ENCODE assay signal across 20 cellular contexts in the genomic region with DNA sequence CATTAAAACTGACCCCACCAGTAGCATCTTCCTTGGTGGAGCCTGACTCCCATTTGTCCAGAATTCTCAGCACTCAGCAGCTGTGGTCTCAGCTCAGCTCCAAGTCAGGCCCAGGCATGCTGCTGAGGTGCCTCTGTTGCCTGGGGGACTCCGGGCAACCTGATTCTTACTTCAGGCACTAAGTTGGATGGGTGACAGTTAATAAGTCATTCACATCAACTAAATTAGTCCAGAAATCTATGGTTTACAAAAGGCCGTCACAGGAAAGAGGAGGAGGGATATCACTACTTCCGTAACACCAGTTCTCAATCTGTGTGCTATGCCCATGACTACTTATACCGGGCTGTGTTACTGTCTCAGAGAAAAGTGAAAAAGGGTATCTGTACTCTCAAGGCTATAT.
DNase-seq lines count a peak whose midpoint lies in the region; ATAC-seq and TF ChIP-seq lines count a peak whose summit lies in the region.
"Had no signal": no experiment of that assay in that cellular context is flagged by ENCODE, and none has a peak within 500 bp of the region (broad histone marks: within the 10 kb centered on the region; RNA-seq: fewer than 3 reads in every experiment).

No MANE protein-coding gene starts in this region.

- peak overlapping the region; percentile 57 for H2AFZ ChIP-seq in DND-41 (ENCODE audit: low read depth, low read length)

- no peaks in the 10 kb centered on the region for H3K9me3 ChIP-seq in DND-41 (ENCODE audit: insufficient read depth, low read length, severe bottlenecking)
- H3K9me3 ChIP-seq in WERI-Rb-1 (ENCODE audit: severe bottlenecking), result no peaks in the 10 kb centered on the region
- H3K9me3 ChIP-seq: SJSA1 had no signal

- H3K4me1 ChIP-seq in DND-41 (ENCODE audit: insufficient read depth, low read length) (peaks cover 44% of the 10 kb centered on the region), foreskin keratinocyte (peaks cover 18% of the 10 kb centered on the region)

- H3K79me2 ChIP-seq in DND-41 (ENCODE audit: insufficient read depth, low read length), result no peaks in the 10 kb centered on the region

- POLR2A ChIA-PET in RWPE1 (lab: Yijun Ruan, JAX; ENCODE audit: low non-redundant PET), result no interaction called here

- CTCF ChIA-PET in RWPE1 (lab: Yijun Ruan, JAX), result no interaction called here

- H3K27ac ChIP-seq in DND-41 (ENCODE audit: low read length) (peak overlapping the region; percentile 41), RWPE1 (peak overlapping the region; percentile 49), foreskin keratinocyte (no peak overlapping the region), WERI-Rb-1 (no peak overlapping the region)
- H3K27ac ChIP-seq: SJSA1 had no signal

- H3K4me3 ChIP-seq in DND-41 (ENCODE audit: low read depth in 1 of 2, low read length in 2 of 2) (no peak overlapping the region), WERI-Rb-1 (ENCODE audit: low read depth, low read length) (no peak overlapping the region)
- H3K4me3 ChIP-seq: SJSA1 had no signal

- no peak overlapping the region; the same call in 1 of the 2 replicates for H3K9ac ChIP-seq in DND-41 (ENCODE audit: low read depth, low read length)

- TF ChIP-seq CTCF in DND-41 (IDR thresholded peaks at IDR 0.05; ENCODE audit: borderline replicate concordance, extremely low read depth, low read length, poor library complexity, severe bottlenecking) (no peak), RWPE1 (conservative IDR thresholded peaks at IDR 0.05; ENCODE audit: low read depth) (no peak), foreskin keratinocyte (conservative IDR thresholded peaks at IDR 0.05) (no peak), WERI-Rb-1 (IDR thresholded peaks at IDR 0.05; ENCODE audit: low read depth, low read length) (no peak)

- DNase-seq in DND-41 (no peak), HPDE6-E6E7 (ENCODE audit: extremely low spot score) (peak; percentile 28), RWPE1 (ENCODE audit: low spot score) (peak; percentile 45), foreskin keratinocyte (peak; percentile 66 to 84), NCI-H345 treated with DMSO at 0.1 percent for 48 hours (lab: John Stamatoyannopoulos, UW; ENCODE audit: unreplicated experiment) (no peak), HUDEP-2 (lab: John Stamatoyannopoulos, UW; ENCODE audit: unreplicated experiment in 76 of 76) (no peak), WERI-Rb-1 (no peak)
- DNase-seq: GDM1, H9, IMR-90, Kasumi-1, MM.1S, NCI-H1092 treated with DMSO at 0.1 percent for 48 hours, NCI-H187 treated with DMSO at 0.1 percent for 48 hours, NCI-H446 treated with DMSO at 0.1 percent for 48 hours, NCI-H774, PC-3, RPMI8226, T-helper 17 cell had no signal

- H3K36me3 ChIP-seq in DND-41 (ENCODE audit: insufficient read depth, low read length) (no peaks in the 10 kb centered on the region), WERI-Rb-1 (no peaks in the 10 kb centered on the region)
- H3K36me3 ChIP-seq: SJSA1 had no signal

- ATAC-seq in DND-41 (ENCODE audit: insufficient read depth, low read depth) (no peak), foreskin keratinocyte (peak; percentile 99)
- ATAC-seq: T-helper 17 cell had no signal

- H3K4me2 ChIP-seq in DND-41 (ENCODE audit: insufficient read depth, low read length), result no peak overlapping the region

- no peaks in the 10 kb centered on the region for H4K20me1 ChIP-seq in DND-41 (ENCODE audit: insufficient read depth, low read length)

- H3K27me3 ChIP-seq in DND-41 (ENCODE audit: insufficient read depth, low read length, poor library complexity) (no peaks in the 10 kb centered on the region), foreskin keratinocyte (no peaks in the 10 kb centered on the region), WERI-Rb-1 (ENCODE audit: insufficient read depth, low read depth, severe bottlenecking) (no peaks in the 10 kb centered on the region)
- H3K27me3 ChIP-seq: SJSA1 had no signal

Comparison
In these comparisons a context has a peak if more than half of its experiments do, and no peak if none do; other contexts are left out.
1. DNase-seq: peak in HPDE6-E6E7 (single experiment), RWPE1 (single experiment) and foreskin keratinocyte (2 of 2); none in DND-41 (single experiment), NCI-H345 treated with DMSO at 0.1 percent for 48 hours (single experiment), HUDEP-2 (0 of 76) and WERI-Rb-1 (single experiment).
2. H3K27ac ChIP-seq: peak in DND-41 (single experiment) and RWPE1 (single experiment); none in foreskin keratinocyte (single experiment) and WERI-Rb-1 (single experiment).